ENCODE assay signal across 1 cellular context in the genomic region with DNA sequence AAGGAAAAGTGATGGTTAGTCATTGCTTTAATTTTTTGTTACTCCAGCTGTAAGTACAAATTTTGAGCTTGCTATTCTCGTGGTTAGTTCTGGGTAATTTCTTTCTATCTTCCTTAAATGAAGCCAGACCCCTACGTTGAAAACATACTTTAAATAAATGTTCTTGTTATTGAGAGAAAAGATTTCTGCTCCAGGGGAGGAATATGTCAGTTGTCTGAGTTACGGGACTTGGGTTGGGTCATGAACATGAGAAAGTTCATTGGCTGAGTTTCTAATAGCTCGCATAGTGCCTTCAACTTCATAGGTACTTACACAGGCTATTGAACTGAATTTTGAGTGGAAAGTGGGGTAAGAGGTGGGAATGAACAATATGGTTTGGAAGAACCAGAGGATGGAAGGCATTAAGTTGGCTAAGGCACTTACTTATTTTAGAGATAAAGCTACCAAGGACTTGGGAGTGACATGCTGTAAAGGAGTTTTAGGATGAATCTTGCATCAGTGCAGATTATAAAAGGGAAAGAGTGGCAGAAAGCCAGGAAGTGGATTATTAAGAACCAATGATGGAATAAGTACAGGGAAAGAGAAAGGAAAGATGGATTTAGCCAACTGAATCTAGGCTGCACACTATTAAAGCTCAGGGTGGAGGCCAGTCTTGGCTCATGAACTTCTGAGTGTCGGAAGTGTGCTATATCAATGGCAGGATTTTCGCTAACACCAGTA.
TF ChIP-seq lines count a peak whose summit lies in the region.

No MANE protein-coding gene starts in this region.

TF ChIP-seq in WTC11, 78 proteins besides CTCF, POLR2A, EP300 and RAD21 (continued from another document):
- TF ChIP-seq, protein P1, sequence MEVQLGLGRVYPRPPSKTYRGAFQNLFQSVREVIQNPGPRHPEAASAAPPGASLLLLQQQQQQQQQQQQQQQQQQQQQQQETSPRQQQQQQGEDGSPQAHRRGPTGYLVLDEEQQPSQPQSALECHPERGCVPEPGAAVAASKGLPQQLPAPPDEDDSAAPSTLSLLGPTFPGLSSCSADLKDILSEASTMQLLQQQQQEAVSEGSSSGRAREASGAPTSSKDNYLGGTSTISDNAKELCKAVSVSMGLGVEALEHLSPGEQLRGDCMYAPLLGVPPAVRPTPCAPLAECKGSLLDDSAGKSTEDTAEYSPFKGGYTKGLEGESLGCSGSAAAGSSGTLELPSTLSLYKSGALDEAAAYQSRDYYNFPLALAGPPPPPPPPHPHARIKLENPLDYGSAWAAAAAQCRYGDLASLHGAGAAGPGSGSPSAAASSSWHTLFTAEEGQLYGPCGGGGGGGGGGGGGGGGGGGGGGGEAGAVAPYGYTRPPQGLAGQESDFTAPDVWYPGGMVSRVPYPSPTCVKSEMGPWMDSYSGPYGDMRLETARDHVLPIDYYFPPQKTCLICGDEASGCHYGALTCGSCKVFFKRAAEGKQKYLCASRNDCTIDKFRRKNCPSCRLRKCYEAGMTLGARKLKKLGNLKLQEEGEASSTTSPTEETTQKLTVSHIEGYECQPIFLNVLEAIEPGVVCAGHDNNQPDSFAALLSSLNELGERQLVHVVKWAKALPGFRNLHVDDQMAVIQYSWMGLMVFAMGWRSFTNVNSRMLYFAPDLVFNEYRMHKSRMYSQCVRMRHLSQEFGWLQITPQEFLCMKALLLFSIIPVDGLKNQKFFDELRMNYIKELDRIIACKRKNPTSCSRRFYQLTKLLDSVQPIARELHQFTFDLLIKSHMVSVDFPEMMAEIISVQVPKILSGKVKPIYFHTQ (CRISPR knock-in tag; IDR thresholded peaks at IDR 0.05): peak; percentile 16; the same call in 1 of the 2 replicates
- peak; percentile 52; the same call in 1 of the 2 replicates for TF ChIP-seq ZNF416 (CRISPR knock-in tag; IDR thresholded peaks at IDR 0.05)
- TF ChIP-seq, protein P2, sequence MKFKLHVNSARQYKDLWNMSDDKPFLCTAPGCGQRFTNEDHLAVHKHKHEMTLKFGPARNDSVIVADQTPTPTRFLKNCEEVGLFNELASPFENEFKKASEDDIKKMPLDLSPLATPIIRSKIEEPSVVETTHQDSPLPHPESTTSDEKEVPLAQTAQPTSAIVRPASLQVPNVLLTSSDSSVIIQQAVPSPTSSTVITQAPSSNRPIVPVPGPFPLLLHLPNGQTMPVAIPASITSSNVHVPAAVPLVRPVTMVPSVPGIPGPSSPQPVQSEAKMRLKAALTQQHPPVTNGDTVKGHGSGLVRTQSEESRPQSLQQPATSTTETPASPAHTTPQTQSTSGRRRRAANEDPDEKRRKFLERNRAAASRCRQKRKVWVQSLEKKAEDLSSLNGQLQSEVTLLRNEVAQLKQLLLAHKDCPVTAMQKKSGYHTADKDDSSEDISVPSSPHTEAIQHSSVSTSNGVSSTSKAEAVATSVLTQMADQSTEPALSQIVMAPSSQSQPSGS (CRISPR knock-in tag; IDR thresholded peaks at IDR 0.05; ENCODE audit: borderline replicate concordance, low read depth): no peak
- peak; percentile 73; the same call in 1 of the 2 replicates for TF ChIP-seq NFATC4 (CRISPR knock-in tag; IDR thresholded peaks at IDR 0.05)
- peak; percentile 51; the same call in 1 of the 2 replicates for TF ChIP-seq ERG (CRISPR knock-in tag; IDR thresholded peaks at IDR 0.05)
- TF ChIP-seq ZNF121 (CRISPR knock-in tag; IDR thresholded peaks at IDR 0.05): no peak
- TF ChIP-seq, protein P3, sequence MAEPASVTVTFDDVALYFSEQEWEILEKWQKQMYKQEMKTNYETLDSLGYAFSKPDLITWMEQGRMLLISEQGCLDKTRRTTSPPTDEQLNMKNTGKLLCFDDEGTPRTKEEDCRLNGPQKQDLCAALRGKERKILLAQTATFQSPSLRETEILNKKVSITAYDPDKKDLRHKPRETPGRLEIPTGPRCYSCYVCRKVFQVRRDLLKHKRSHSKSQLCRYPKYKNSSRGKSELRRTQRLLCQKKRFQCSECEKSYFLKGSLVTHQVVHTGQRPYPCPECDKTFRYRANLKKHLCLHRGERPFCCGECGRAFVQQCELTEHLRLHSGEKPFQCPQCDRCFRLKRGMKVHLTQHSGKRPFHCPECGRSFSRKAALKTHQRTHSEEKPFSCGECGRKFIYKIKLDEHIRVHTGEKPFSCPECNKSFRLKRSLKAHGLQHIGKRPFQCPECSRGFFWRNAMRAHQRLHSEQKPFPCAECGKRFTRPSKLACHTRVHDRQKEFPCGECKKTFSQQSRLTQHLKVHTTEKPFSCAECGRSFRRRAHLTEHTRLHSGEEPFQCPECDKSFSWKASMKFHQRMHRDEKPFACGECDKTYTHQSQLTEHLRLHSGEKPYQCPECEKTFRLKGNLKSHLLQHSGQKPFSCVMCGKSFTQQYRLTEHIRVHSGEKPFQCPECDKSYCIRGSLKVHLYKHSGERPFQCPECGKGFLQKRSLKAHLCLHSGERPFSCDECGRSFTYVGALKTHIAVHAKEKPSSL (CRISPR knock-in tag; conservative IDR thresholded peaks at IDR 0.05): 0 out of 2 replicates have a peak, but pooled peaks have one; percentile 18
- peak; percentile 33; the same call in 1 of the 2 replicates for TF ChIP-seq EMX1 (CRISPR knock-in tag; IDR thresholded peaks at IDR 0.05)
- TF ChIP-seq ZNF671 (CRISPR knock-in tag; IDR thresholded peaks at IDR 0.05): peak; percentile 87
